9 cellular contexts compared by ENCODE assay signal in the genomic region with DNA sequence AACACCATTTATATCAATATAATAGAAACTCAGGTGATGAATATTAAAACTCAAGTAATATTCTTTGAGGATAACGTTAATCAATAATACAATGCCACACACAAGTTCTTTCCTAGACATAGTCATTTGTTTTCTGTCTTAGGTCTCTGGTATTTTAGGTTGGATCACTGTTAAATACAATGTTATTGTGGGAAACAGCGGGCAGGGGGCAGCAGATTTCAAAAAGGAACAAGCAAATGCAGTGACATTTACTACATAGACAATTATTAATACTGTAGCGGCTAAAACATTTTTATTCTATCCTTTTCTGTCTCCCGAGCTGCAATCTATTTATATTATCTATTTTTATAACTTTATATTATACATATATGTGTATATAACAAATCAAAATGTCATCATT.
A peak's percentile ranks its signal among the peaks of the same experiment; 100 is the strongest.
DNase-seq lines count a peak whose midpoint lies in the region; ATAC-seq and TF ChIP-seq lines count a peak whose summit lies in the region.
"Had no signal": no experiment of that assay in that cellular context is flagged by ENCODE, and none has a peak within 500 bp of the region (broad histone marks: within the 10 kb centered on the region; RNA-seq: fewer than 3 reads in every experiment).

No MANE protein-coding gene starts in this region.

- no peak overlapping the region for H2BK15ac ChIP-seq in neuronal stem cell (ENCODE audit: low read length)

- WGBS in neuronal stem cell (ENCODE audit: extremely low coverage in 2 of 2, insufficient read length in 2 of 2, insufficient replicate concordance in 1 of 2), 2 donors, result no CpG with 5 or more reads among the region's 4 CpGs
- WGBS in spleen, 5 donors, result 15 to 19% (median 18%) methylated on average over 4 of the region's 4 CpGs

- H2AK5ac ChIP-seq in neuronal stem cell (ENCODE audit: low read depth, low read length), result no peak overlapping the region

- H3K4me3 ChIP-seq in dorsolateral prefrontal cortex (no peak overlapping the region), osteoblast (ENCODE audit: insufficient read depth, low read length) (no peak overlapping the region), neuronal stem cell (ENCODE audit: low read length in 2 of 2) (no peak overlapping the region), spleen (no peak overlapping the region)

- H2AFZ ChIP-seq in osteoblast (ENCODE audit: low read length), result no peak overlapping the region
- no peak overlapping the region for H2AFZ ChIP-seq in neuronal stem cell (ENCODE audit: low read length)

- H4K20me1 ChIP-seq in osteoblast (ENCODE audit: insufficient read depth, low read length), result no peaks in the 10 kb centered on the region

- peak; percentile 71 for ATAC-seq in HG02885 (IDR thresholded peaks at IDR 0.05; ENCODE audit: poor library complexity, unreplicated experiment)

- no peak overlapping the region for H3K9ac ChIP-seq in neuronal stem cell (ENCODE audit: low read depth, low read length, poor library complexity)

- no peak overlapping the region for H3K4me2 ChIP-seq in osteoblast (ENCODE audit: insufficient read depth, low read length)
- H3K4me2 ChIP-seq in neuronal stem cell (ENCODE audit: insufficient read depth, low read length, poor library complexity, severe bottlenecking), result no peak overlapping the region

- no peak overlapping the region for H3K14ac ChIP-seq in neuronal stem cell (ENCODE audit: low read length)

- H3K27me3 ChIP-seq in dorsolateral prefrontal cortex, result no peaks in the 10 kb centered on the region
- H3K27me3 ChIP-seq in osteoblast (ENCODE audit: insufficient read depth, low read length), result no peaks in the 10 kb centered on the region
- no peaks in the 10 kb centered on the region for H3K27me3 ChIP-seq in neuronal stem cell (ENCODE audit: control insufficient read depth in 3 of 3, insufficient read depth in 3 of 3, low read depth in 1 of 3, low read length in 3 of 3)
- no peaks in the 10 kb centered on the region for H3K27me3 ChIP-seq in spleen (replicated peaks in 1 of 7)

- DNase-seq in A172 (ENCODE audit: low spot score) (peak; percentile 1), GM10266 (ENCODE audit: extremely low spot score) (peak; percentile 21), NCI-H82 (lab: John Stamatoyannopoulos, UW) (peak; percentile 54), dorsolateral prefrontal cortex (no peak), osteoblast (ENCODE audit: insufficient read length, low spot score, missing footprints) (peak; percentile 71), neuronal stem cell (ENCODE audit: low spot score) (no peak), spleen (no peak)

- H3K4me1 ChIP-seq in osteoblast (ENCODE audit: insufficient read depth, low read length), result no peaks in the 10 kb centered on the region
- H3K4me1 ChIP-seq in neuronal stem cell (ENCODE audit: control insufficient read depth in 2 of 2, insufficient read depth in 1 of 2, low read depth in 1 of 2, low read length in 2 of 2), result no peaks in the 10 kb centered on the region
- no peaks in the 10 kb centered on the region for H3K4me1 ChIP-seq in spleen

- H2BK120ac ChIP-seq in neuronal stem cell (ENCODE audit: low read depth, low read length), result no peak overlapping the region

- no peaks in the 10 kb centered on the region for H3K79me2 ChIP-seq in osteoblast (ENCODE audit: insufficient read depth, low read length)

- H3K36me3 ChIP-seq in osteoblast (ENCODE audit: insufficient read depth, low read length) (no peaks in the 10 kb centered on the region), neuronal stem cell (replicated peaks in 1 of 2; ENCODE audit: control insufficient read depth in 2 of 2, insufficient read depth in 2 of 2, low read length in 2 of 2) (no peaks in the 10 kb centered on the region), spleen (no peaks in the 10 kb centered on the region)

- H2BK12ac ChIP-seq in neuronal stem cell (ENCODE audit: low read length), result no peak overlapping the region

- H3K23ac ChIP-seq in neuronal stem cell (ENCODE audit: low read depth, low read length, poor library complexity), result no peak overlapping the region

- intact Hi-C loops in dorsolateral prefrontal cortex (cut with DNase I), result no loop called here
- intact Hi-C loops in spleen (cut with DNase I; ENCODE audit: low total_unique reads), result no loop called here

- no peak overlapping the region for H4K91ac ChIP-seq in neuronal stem cell (ENCODE audit: low read depth, low read length, poor library complexity)

- H3K9me3 ChIP-seq in osteoblast (ENCODE audit: low read depth, low read length) (no peaks in the 10 kb centered on the region), neuronal stem cell (replicated peaks in 1 of 2; ENCODE audit: control insufficient read depth in 2 of 2, insufficient read depth in 1 of 2, low read depth in 1 of 2, low read length in 2 of 2) (no peaks in the 10 kb centered on the region), spleen (no peaks in the 10 kb centered on the region)

- H3K79me1 ChIP-seq in neuronal stem cell (ENCODE audit: low read depth, low read length), result no peaks in the 10 kb centered on the region

- H2BK5ac ChIP-seq in neuronal stem cell (ENCODE audit: low read length), result no peak overlapping the region

- no peak overlapping the region for H3K18ac ChIP-seq in neuronal stem cell (ENCODE audit: low read length)

- H3K27ac ChIP-seq in dorsolateral prefrontal cortex (no peak overlapping the region), osteoblast (ENCODE audit: low read depth, low read length) (no peak overlapping the region), neuronal stem cell (replicated peaks; ENCODE audit: low read length) (no peak overlapping the region), spleen (no peak overlapping the region)
- H3K27ac ChIP-seq: epithelial cell of prostate had no signal

- no peak overlapping the region for H4K8ac ChIP-seq in neuronal stem cell (ENCODE audit: low read depth, low read length)

- TF ChIP-seq POLR2A in spleen (IDR thresholded peaks at IDR 0.05), result no peak

- no peak overlapping the region for H3K4ac ChIP-seq in neuronal stem cell (ENCODE audit: low read length)

- TF ChIP-seq CTCF in GM10266 (IDR thresholded peaks at IDR 0.05; ENCODE audit: control insufficient read depth, insufficient read depth, low read depth, missing control alignments) (peak; percentile 65), dorsolateral prefrontal cortex (IDR thresholded peaks at IDR 0.05 in 54 of 56, conservative IDR thresholded peaks at IDR 0.05 in 2 of 56; ENCODE audit: low read depth in 1 of 56, partially characterized antibody in 56 of 56) (peak in 36 of 56 donors; percentile 9 to 59 (median 28)), osteoblast (IDR thresholded peaks at IDR 0.05; ENCODE audit: extremely low read depth, low read depth, low read length) (peak; percentile 57), spleen (IDR thresholded peaks at IDR 0.05 in 8 of 11, conservative IDR thresholded peaks at IDR 0.05 in 3 of 11) (peak in 3 of 11 experiments; percentile 16 to 30 (median 17))

Comparison
In these comparisons a context has a peak if more than half of its experiments do, and no peak if none do; other contexts are left out.
1. DNase-seq: peak in A172 (single experiment), GM10266 (single experiment), NCI-H82 (single experiment) and osteoblast (single experiment); none in dorsolateral prefrontal cortex (0 of 10), neuronal stem cell (single experiment) and spleen (single experiment).